Comparison of ENCODE assay signal across 16 cellular contexts in the genomic region with DNA sequence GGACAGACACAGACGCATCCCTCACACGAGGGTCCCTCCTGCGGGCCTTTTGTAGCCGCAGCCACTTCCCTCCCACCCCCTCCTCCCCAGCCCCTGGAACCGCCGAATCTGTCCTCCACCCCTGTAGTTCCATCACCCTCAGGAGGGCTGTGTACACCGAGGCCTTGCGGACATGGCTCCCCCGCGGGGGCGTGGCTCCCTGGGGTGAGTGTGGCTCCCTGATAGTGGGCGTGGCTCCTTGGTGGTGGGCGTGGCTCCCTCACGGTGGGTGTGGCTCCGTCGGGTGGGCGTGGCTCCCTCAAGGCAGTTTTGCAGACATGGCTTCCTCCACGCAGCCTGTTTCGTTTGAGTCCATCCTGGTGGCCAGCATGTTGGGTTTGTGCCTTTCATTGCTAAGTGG.
A peak's percentile ranks its signal among the peaks of the same experiment; 100 is the strongest.
DNase-seq lines count a peak whose midpoint lies in the region; ATAC-seq and TF ChIP-seq lines count a peak whose summit lies in the region.
"Had no signal": no experiment of that assay in that cellular context is flagged by ENCODE, and none has a peak within 500 bp of the region (broad histone marks: within the 10 kb centered on the region; RNA-seq: fewer than 3 reads in every experiment).

No MANE protein-coding gene starts in this region.

- peaks cover 5% of the 10 kb centered on the region for H3K27me3 Mint-ChIP-seq in neural progenitor cell (ENCODE audit: insufficient read depth, low read depth)
- H3K27me3 Mint-ChIP-seq: CD4-positive, alpha-beta T cell had no signal

- H3K27me3 ChIP-seq in testis: no peaks in the 10 kb centered on the region
- H3K27me3 ChIP-seq in neural progenitor cell: no peaks in the 10 kb centered on the region

- no peak overlapping the region for H3K27ac ChIP-seq in testis
- no peak overlapping the region for H3K27ac ChIP-seq in neural progenitor cell

- DNase-seq in activated CD8-positive, alpha-beta memory T cell treated with anti-CD3 and anti-CD28 coated beads for 24 hours: peak; percentile 41
- no peak for DNase-seq in activated CD8-positive, alpha-beta memory T cell treated with anti-CD3 and anti-CD28 coated beads, Interleukin-2, amount 50 U/mL, for 48 hours
- DNase-seq in NAMALWA (ENCODE audit: low spot score) (peak; percentile 20), erythroblast (lab: John Stamatoyannopoulos, UW) (peak; percentile 10 to 12), testis (peak; percentile 58), epidermal melanocyte (ENCODE audit: insufficient read length, low spot score) (no peak), neural progenitor cell (ENCODE audit: low spot score) (no peak)
- no peak for DNase-seq in activated naive CD4-positive, alpha-beta T cell treated with anti-CD3 and anti-CD28 coated beads, Interleukin-2, amount 50 U/mL, for 72 hours (ENCODE audit: low spot score in 2 of 2)
- DNase-seq: ACHN; C1 segment of cervical spinal cord; Calu3; CD4-positive, alpha-beta T cell; DMS 273 treated with DMSO at 0.1 percent for 48 hours; H7 had no signal

- peaks cover 7% of the 10 kb centered on the region for H3F3A ChIP-seq in neural progenitor cell (ENCODE audit: low read depth)

- intact Hi-C loops in testis (cut with DNase I; ENCODE audit: low total_unique reads): no loop called here

- H3K4me3 ChIP-seq in testis: no peak overlapping the region
- no peak overlapping the region for H3K4me3 ChIP-seq in neural progenitor cell
- H3K4me3 ChIP-seq: GM23338 had no signal

- no peak overlapping the region for H3K4me2 ChIP-seq in neural progenitor cell
- H3K4me2 ChIP-seq: GM23338 had no signal

- peaks cover 1% of the 10 kb centered on the region for H3K36me3 Mint-ChIP-seq in neural progenitor cell
- peaks cover 0 to 10% of the 10 kb centered on the region in 2 donors for H3K36me3 Mint-ChIP-seq in activated naive CD4-positive, alpha-beta T cell treated with anti-CD3 and anti-CD28 coated beads, Interleukin-2, amount 50 U/mL, for 72 hours

- no peak for TF ChIP-seq CTCF in testis (IDR thresholded peaks at IDR 0.05)
- TF ChIP-seq CTCF in neural progenitor cell (IDR thresholded peaks at IDR 0.05): no peak

- peaks cover 13% of the 10 kb centered on the region for H3K9me3 Mint-ChIP-seq in neural progenitor cell
- H3K9me3 Mint-ChIP-seq in activated naive CD4-positive, alpha-beta T cell treated with anti-CD3 and anti-CD28 coated beads, Interleukin-2, amount 50 U/mL, for 72 hours: peaks cover 19% of the 10 kb centered on the region in 2 donors

- no peak for ATAC-seq in activated naive CD4-positive, alpha-beta T cell treated with anti-CD3 and anti-CD28 coated beads, Interleukin-2, amount 50 U/mL, for 72 hours
- ATAC-seq: GM23338, HepG2 had no signal

- 59 to 64% methylated on average over 10 to 17 of the region's 19 CpGs for WGBS in testis, 2 donors

- H3K36me3 ChIP-seq in testis (ENCODE audit: low read depth, missing control alignments) (no peaks in the 10 kb centered on the region), neural progenitor cell (no peaks in the 10 kb centered on the region)

- no peaks in the 10 kb centered on the region for H3K79me2 ChIP-seq in neural progenitor cell (ENCODE audit: low read depth)

- H3K9ac ChIP-seq in neural progenitor cell: no peak overlapping the region

- no peak for TF ChIP-seq POLR2A in erythroblast (IDR thresholded peaks at IDR 0.05; ENCODE audit: low read length)
- no peak for TF ChIP-seq POLR2A in testis (IDR thresholded peaks at IDR 0.05)

- no peaks in the 10 kb centered on the region for H3K9me3 ChIP-seq in testis
- no peaks in the 10 kb centered on the region for H3K9me3 ChIP-seq in neural progenitor cell (ENCODE audit: low read depth)

- no peaks in the 10 kb centered on the region for H3K4me1 ChIP-seq in testis
- peaks cover 7% of the 10 kb centered on the region for H3K4me1 ChIP-seq in neural progenitor cell

- no peak overlapping the region for H3K27ac Mint-ChIP-seq in neural progenitor cell
- H3K27ac Mint-ChIP-seq in activated naive CD4-positive, alpha-beta T cell treated with anti-CD3 and anti-CD28 coated beads, Interleukin-2, amount 50 U/mL, for 72 hours: no peak overlapping the region
- H3K27ac Mint-ChIP-seq: CD4-positive, alpha-beta T cell; GM23338 had no signal

- H4K20me1 ChIP-seq in neural progenitor cell (ENCODE audit: low read depth): no peaks in the 10 kb centered on the region

- H3K4me3 Mint-ChIP-seq in neural progenitor cell: no peak overlapping the region
- H3K4me3 Mint-ChIP-seq: CD4-positive, alpha-beta T cell; GM23338 had no signal

- peaks cover 16% of the 10 kb centered on the region for H3K4me1 Mint-ChIP-seq in neural progenitor cell
- H3K4me1 Mint-ChIP-seq: GM23338 had no signal

- no peak overlapping the region for H2AFZ ChIP-seq in neural progenitor cell (replicated peaks)
- H2AFZ ChIP-seq: GM23338 had no signal

Comparison
In these comparisons a context has a peak if more than half of its experiments do, and no peak if none do; other contexts are left out.
1. DNase-seq: peak in activated CD8-positive, alpha-beta memory T cell treated with anti-CD3 and anti-CD28 coated beads for 24 hours (single experiment), NAMALWA (single experiment), erythroblast (2 of 2) and testis (single experiment); none in activated CD8-positive, alpha-beta memory T cell treated with anti-CD3 and anti-CD28 coated beads, Interleukin-2, amount 50 U/mL, for 48 hours (single experiment), epidermal melanocyte (single experiment), neural progenitor cell (single experiment) and activated naive CD4-positive, alpha-beta T cell treated with anti-CD3 and anti-CD28 coated beads, Interleukin-2, amount 50 U/mL, for 72 hours (0 of 2).